9 cellular contexts compared by ENCODE assay signal in genomic region chr1:112699425-112700144, GRCh38. TPM values are rescaled to one million over a fixed set of nuclear protein-coding genes. Genes with fewer than 3 reads are reported as not detected.
DNase-seq lines count a peak whose midpoint lies in the region; ATAC-seq and TF ChIP-seq lines count a peak whose summit lies in the region.
"Had no signal": no experiment of that assay in that cellular context is flagged by ENCODE, and none has a peak within 500 bp of the region (broad histone marks: within the 10 kb centered on the region; RNA-seq: fewer than 3 reads in every experiment).

No MANE protein-coding gene starts in this region.

- ATAC-seq in gastroesophageal sphincter, result no peak

- H3K27me3 ChIP-seq in CD4-positive, alpha-beta memory T cell (ENCODE audit: insufficient read depth, low read length), result no peaks in the 10 kb centered on the region
- no peaks in the 10 kb centered on the region for H3K27me3 ChIP-seq in SJSA1 (replicated peaks)
- no peaks in the 10 kb centered on the region for H3K27me3 ChIP-seq in gastroesophageal sphincter
- H3K27me3 ChIP-seq in H7 (ENCODE audit: control insufficient read depth, insufficient read depth, low read length), result peaks cover 31% of the 10 kb centered on the region
- H3K27me3 ChIP-seq: pancreas had no signal

- H3K36me3 ChIP-seq in CD4-positive, alpha-beta memory T cell (ENCODE audit: insufficient read depth, low read length), result peaks cover 30% of the 10 kb centered on the region
- H3K36me3 ChIP-seq in SJSA1 (peaks cover 93% of the 10 kb centered on the region), gastroesophageal sphincter (peaks cover 0 to 75% of the 10 kb centered on the region in 2 donors), H7 (replicated peaks; ENCODE audit: control insufficient read depth, insufficient read depth, low read length) (peaks cover 15% of the 10 kb centered on the region)

- H3K9me3 Mint-ChIP-seq in CD4-positive, alpha-beta memory T cell, result no peaks in the 10 kb centered on the region

- intact Hi-C loops in CD4-positive, alpha-beta memory T cell (cut with micrococcal nuclease), result loop anchor here (1.0 kb wide), 1 partner anchor 24 kb away; no protein-coding TSS in a partner anchor

- H3K27ac ChIP-seq in CD4-positive, alpha-beta memory T cell (ENCODE audit: low read depth, low read length), result no peak overlapping the region
- H3K27ac ChIP-seq in SJSA1 (peak overlapping the region; percentile 78), gastroesophageal sphincter (peak overlapping the region; percentile 67 to 100 (median 94)), skin epidermis (peak overlapping the region in 17 of 21 experiments; percentile 41 to 87 (median 78))

- H3K4me1 Mint-ChIP-seq in CD4-positive, alpha-beta memory T cell, result peaks cover 19 to 56% (median 37%) of the 10 kb centered on the region in 4 donors

- POLR2A ChIA-PET in CD4-positive, alpha-beta memory T cell (lab: Charles Lee; ENCODE audit: partially characterized antibody), result interaction anchor here (1.2 to 6.3 kb wide), 3 partner anchors 15 to 81 kb away, joined by 5 to 44 read pairs (median 5); partner anchors contain the start of genes CAPZA1, MOV10, PPM1J and ST7L
- POLR2A ChIA-PET in HEK293T (lab: Yijun Ruan, JAX), result interaction anchor here (1.5 to 2.7 kb wide), 4 partner anchors 10 to 257 kb away, joined by 3 to 18 read pairs (median 6); partner anchors contain the start of genes MOV10, SLC16A1 and ST7L

- H3K4me1 ChIP-seq in CD4-positive, alpha-beta memory T cell (ENCODE audit: insufficient read depth, low read length), result peaks cover 39% of the 10 kb centered on the region
- H3K4me1 ChIP-seq in SJSA1 (replicated peaks) (peaks cover 51% of the 10 kb centered on the region), gastroesophageal sphincter (peaks cover 5 to 74% (median 58%) of the 10 kb centered on the region in 3 donors)

- DNase-seq in CD4-positive, alpha-beta memory T cell, result no peak
- no peak for DNase-seq in SJSA1 (ENCODE audit: low read depth in 1 of 2, low spot score in 2 of 2)
- DNase-seq in HEK293T (ENCODE audit: extremely low spot score), result no peak
- no peak for DNase-seq in NOMO-1 treated with DMSO at 0.1 percent for 48 hours (lab: John Stamatoyannopoulos, UW; ENCODE audit: unreplicated experiment)
- no peak for DNase-seq in H7
- DNase-seq in NCI-H1417 (lab: John Stamatoyannopoulos, UW), result no peak

- TF ChIP-seq CTCF in gastroesophageal sphincter (IDR thresholded peaks at IDR 0.05), result no peak

- CTCF ChIA-PET in CD4-positive, alpha-beta memory T cell (lab: Charles Lee; ENCODE audit: partially characterized antibody), result interaction anchor here (1.2 to 1.8 kb wide), 4 partner anchors 9 to 198 kb away, joined by 4 to 7 read pairs (median 6); partner anchors contain the start of gene PPM1J
- CTCF ChIA-PET in HEK293T (lab: Yijun Ruan, JAX), result interaction anchor here (0.5 to 1.4 kb wide), 3 partner anchors 10 to 231 kb away, joined by 3 to 6 read pairs (median 4); no protein-coding TSS in a partner anchor

- no peak for TF ChIP-seq POLR2A in gastroesophageal sphincter (IDR thresholded peaks at IDR 0.05)

- H3K36me3 Mint-ChIP-seq in CD4-positive, alpha-beta memory T cell, result peaks cover 13 to 60% of the 10 kb centered on the region in 2 donors

- no peaks in the 10 kb centered on the region for H3K9me3 ChIP-seq in CD4-positive, alpha-beta memory T cell (ENCODE audit: control insufficient read depth in 1 of 2, low read length in 2 of 2)
- no peaks in the 10 kb centered on the region for H3K9me3 ChIP-seq in SJSA1 (replicated peaks)
- no peaks in the 10 kb centered on the region for H3K9me3 ChIP-seq in gastroesophageal sphincter
- H3K9me3 ChIP-seq: pancreas had no signal

- TF ChIP-seq EP300 in gastroesophageal sphincter (IDR thresholded peaks at IDR 0.05), result no peak

- H3K27ac Mint-ChIP-seq in CD4-positive, alpha-beta memory T cell, result peak overlapping the region; percentile 82 to 92 (median 84)

- WGBS in gastroesophageal sphincter (ENCODE audit: low coverage in 1 of 2), 2 donors, result 70 to 77% methylated on average over 4 to 8 of the region's 13 CpGs

- no peak overlapping the region for H3K4me3 ChIP-seq in CD4-positive, alpha-beta memory T cell (ENCODE audit: low read length in 2 of 2)
- H3K4me3 ChIP-seq in SJSA1 (no peak overlapping the region), gastroesophageal sphincter (no peak overlapping the region), skin epidermis (no peak overlapping the region), H7 (ENCODE audit: insufficient read depth, low read depth, low read length) (no peak overlapping the region)
- H3K4me3 ChIP-seq: pancreas had no signal

- no peaks in the 10 kb centered on the region for H3K27me3 Mint-ChIP-seq in CD4-positive, alpha-beta memory T cell

- no peak overlapping the region for H3K4me3 Mint-ChIP-seq in CD4-positive, alpha-beta memory T cell

TF ChIP-seq in HEK293T, 16 proteins besides CTCF, POLR2A, EP300 and RAD21:
- TF ChIP-seq SP1 (IDR thresholded peaks at IDR 0.05), result no peak
- TF ChIP-seq ARNT (IDR thresholded peaks at IDR 0.05), result no peak
- TF ChIP-seq SUZ12 (IDR thresholded peaks at IDR 0.05), result no peak
- no peak for TF ChIP-seq CTBP1 (IDR thresholded peaks at IDR 0.05; ENCODE audit: borderline replicate concordance)
- no peak for TF ChIP-seq FOXK2 (IDR thresholded peaks at IDR 0.05)
- TF ChIP-seq HDGF (IDR thresholded peaks at IDR 0.05; ENCODE audit: borderline replicate concordance), result no peak
- no peak for TF ChIP-seq ZNF384 (IDR thresholded peaks at IDR 0.05)
- no peak for TF ChIP-seq ELF4 (IDR thresholded peaks at IDR 0.05)
- no peak for TF ChIP-seq NFRKB (IDR thresholded peaks at IDR 0.05)
- TF ChIP-seq, protein P1, sequence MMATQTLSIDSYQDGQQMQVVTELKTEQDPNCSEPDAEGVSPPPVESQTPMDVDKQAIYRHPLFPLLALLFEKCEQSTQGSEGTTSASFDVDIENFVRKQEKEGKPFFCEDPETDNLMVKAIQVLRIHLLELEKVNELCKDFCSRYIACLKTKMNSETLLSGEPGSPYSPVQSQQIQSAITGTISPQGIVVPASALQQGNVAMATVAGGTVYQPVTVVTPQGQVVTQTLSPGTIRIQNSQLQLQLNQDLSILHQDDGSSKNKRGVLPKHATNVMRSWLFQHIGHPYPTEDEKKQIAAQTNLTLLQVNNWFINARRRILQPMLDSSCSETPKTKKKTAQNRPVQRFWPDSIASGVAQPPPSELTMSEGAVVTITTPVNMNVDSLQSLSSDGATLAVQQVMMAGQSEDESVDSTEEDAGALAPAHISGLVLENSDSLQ (IDR thresholded peaks at IDR 0.05), result no peak
- TF ChIP-seq LEF1 (IDR thresholded peaks at IDR 0.05; ENCODE audit: borderline replicate concordance), result no peak
- TF ChIP-seq TARDBP (IDR thresholded peaks at IDR 0.05), result no peak
- TF ChIP-seq FOXA1 (IDR thresholded peaks at IDR 0.05), result no peak
- no peak for TF ChIP-seq BHLHE40 (IDR thresholded peaks at IDR 0.05; ENCODE audit: borderline replicate concordance)
- no peak for TF ChIP-seq L3MBTL2 (conservative IDR thresholded peaks at IDR 0.05)
- no peak for TF ChIP-seq FOXM1 (IDR thresholded peaks at IDR 0.05; ENCODE audit: borderline replicate concordance)
TF ChIP-seq in HEK293T: peak in this region for 0.

RNA-seq across cellular contexts. Expression of gene RHOC, which starts 7.3 kb away (rescaled TPM):
- total RNA-seq in CD4-positive, alpha-beta memory T cell, result 1 to 10 TPM; 6.1 to 6.7 TPM
- 10 to 100 TPM; 18.2 to 26.4 TPM for polyA plus RNA-seq in CD4-positive, alpha-beta memory T cell
- total RNA-seq in SJSA1 (2014; rRNA removed; shearing (Covaris generic)), result 555 and 570 TPM in 2 replicates
- 100 to 1,000 TPM; 183 to 354 (median 240) TPM for total RNA-seq in gastroesophageal sphincter
- total RNA-seq in H7 (2014; rRNA removed; shearing (Covaris generic)), result 71.9 and 121 TPM in 2 replicates

RNA-seq across cellular contexts. Expression of gene PPM1J, which starts 15.5 kb away (rescaled TPM):
- total RNA-seq in CD4-positive, alpha-beta memory T cell, result under 1 TPM in 1 of 2 experiments, not detected in 1; 0.76 TPM
- under 1 TPM in 1 of 2 donors, not detected in 1; 0.13 TPM for polyA plus RNA-seq in CD4-positive, alpha-beta memory T cell
- total RNA-seq in SJSA1 (2014; rRNA removed; shearing (Covaris generic)), result not detected in 2 replicates
- total RNA-seq in gastroesophageal sphincter, result 1 to 10 TPM in 2 of 4 donors, under 1 TPM in 2; 0.35 to 2.8 (median 1.7) TPM
- total RNA-seq in H7 (2014; rRNA removed; shearing (Covaris generic)), result 4.6 and 7.7 TPM in 2 replicates

RNA-seq across cellular contexts. Expression of gene MOV10, which starts 25.1 kb away (rescaled TPM):
- 10 to 100 TPM; 90.6 to 96.1 TPM for total RNA-seq in CD4-positive, alpha-beta memory T cell
- 10 to 100 TPM; 21.8 to 43.6 TPM for polyA plus RNA-seq in CD4-positive, alpha-beta memory T cell
- total RNA-seq in SJSA1 (2014; rRNA removed; shearing (Covaris generic)), result 47.4 and 57.0 TPM in 2 replicates
- total RNA-seq in gastroesophageal sphincter, result 10 to 100 TPM; 13.4 to 25.3 (median 18.8) TPM
- total RNA-seq in H7 (2014; rRNA removed; shearing (Covaris generic)), result 54.5 and 57.1 TPM in 2 replicates
